ENCODE assay signal across 14 cellular contexts in the genomic region with DNA sequence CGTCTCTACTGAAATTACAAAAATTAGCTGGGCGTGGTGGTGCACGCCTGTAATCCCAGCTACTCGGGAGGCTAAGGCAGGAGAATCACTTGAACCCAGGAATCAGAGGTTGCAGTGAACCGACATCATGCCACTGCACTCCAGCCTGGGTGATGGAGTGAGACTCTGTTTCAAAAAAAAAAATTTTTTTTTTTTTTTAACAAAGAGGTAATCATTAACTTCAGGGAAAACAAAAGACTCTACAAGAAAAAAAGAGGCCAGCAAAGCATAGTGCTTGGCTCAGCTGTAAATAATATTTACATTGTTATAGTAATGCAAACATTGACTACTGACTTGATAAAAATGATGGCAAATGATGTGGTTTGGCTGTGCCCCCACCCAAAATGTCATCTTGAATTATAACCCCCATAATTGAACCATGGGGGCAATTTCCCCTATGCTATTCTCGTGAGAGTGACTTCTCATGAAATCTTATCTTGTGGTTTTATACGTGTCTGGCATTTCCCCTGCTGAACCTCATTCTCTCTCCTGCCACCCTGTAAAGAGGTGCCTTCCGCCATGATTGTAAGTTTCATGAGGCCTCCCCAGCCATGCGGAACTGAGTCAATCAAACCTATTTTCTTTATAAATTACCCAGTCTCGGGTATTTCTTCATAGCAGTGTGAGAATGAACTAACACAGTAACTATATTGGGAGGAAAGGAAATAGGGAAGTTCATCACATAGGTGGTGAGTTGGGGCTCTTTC. TPM values are rescaled to one million over a fixed set of nuclear protein-coding genes. Genes with fewer than 3 reads are reported as not detected.
DNase-seq lines count a peak whose midpoint lies in the region; ATAC-seq, FAIRE-seq and TF ChIP-seq lines count a peak whose summit lies in the region.
"Had no signal": no experiment of that assay in that cellular context is flagged by ENCODE, and none has a peak within 500 bp of the region (broad histone marks: within the 10 kb centered on the region; RNA-seq: fewer than 3 reads in every experiment).

No MANE protein-coding gene starts in this region.

- no peak for TF ChIP-seq EP300 in A549 (IDR thresholded peaks at IDR 0.05)

- no peak overlapping the region for H2AK5ac ChIP-seq in trophoblast cell (ENCODE audit: low read length)

- H3K9ac ChIP-seq in trophoblast cell (ENCODE audit: low read length), result no peak overlapping the region
- H3K9ac ChIP-seq in kidney (ENCODE audit: low read length in 2 of 2), result no peak overlapping the region

- H3K4me2 ChIP-seq in A549 (peak overlapping the region; percentile 54), trophoblast cell (ENCODE audit: low read length) (no peak overlapping the region)

- WGBS in A549 (ENCODE audit: missing lambda C conversion rate), result 48% methylated on average over 10 of the region's 10 CpGs
- no CpG with 5 or more reads among the region's 10 CpGs for WGBS in trophoblast cell (ENCODE audit: extremely low coverage, insufficient coverage, insufficient read length)

- no peak overlapping the region for H3K4ac ChIP-seq in trophoblast cell (ENCODE audit: low read depth, low read length)

- CTCF ChIA-PET in A549 (lab: Yijun Ruan, JAX), result interaction anchor here (1.4 kb wide), 1 partner anchor 425 kb away, joined by 4 read pairs; no protein-coding TSS in a partner anchor

- no peak overlapping the region for H2BK120ac ChIP-seq in trophoblast cell (ENCODE audit: insufficient read depth, low read length, poor library complexity)

- no peak for DNase-seq in A549 (ENCODE audit: low read depth in 1 of 2, low spot score in 1 of 2)
- peak in 1 of 2 experiments; percentile 40 for DNase-seq in HL-60 (ENCODE audit: low read depth in 1 of 2, low spot score in 1 of 2)
- DNase-seq in SIG-M5 treated with dmso at 0.1 percent for 504 hours (lab: John Stamatoyannopoulos, UW; ENCODE audit: unreplicated experiment), result peak; percentile 87
- no peak for DNase-seq in left colon
- no peak for DNase-seq in epidermal melanocyte (ENCODE audit: insufficient read length, low spot score)
- DNase-seq in trophoblast cell, result no peak
- no peak for DNase-seq in kidney
- DNase-seq: activated CD4-positive, alpha-beta T cell treated with anti-CD3 and anti-CD28 coated beads, Interleukin-2, amount 50 U/mL, for 4 hours; activated naive CD4-positive, alpha-beta T cell treated with anti-CD3 and anti-CD28 coated beads for 36 hours; MG63; uterus had no signal

- H4K91ac ChIP-seq in trophoblast cell (ENCODE audit: low read depth, low read length), result no peak overlapping the region

- no peak overlapping the region for H3K27ac ChIP-seq in A549
- peak overlapping the region; percentile 26 for H3K27ac ChIP-seq in HL-60 (replicated peaks)
- H3K27ac ChIP-seq in trophoblast cell (ENCODE audit: low read depth, low read length), result no peak overlapping the region
- H3K27ac ChIP-seq in kidney (ENCODE audit: low read depth in 2 of 2, low read length in 2 of 2), result no peak overlapping the region
- H3K27ac ChIP-seq: esophagus muscularis mucosa, uterus had no signal

- H4K8ac ChIP-seq in trophoblast cell (ENCODE audit: low read depth, low read length), result no peak overlapping the region

- no peak overlapping the region for H3K18ac ChIP-seq in trophoblast cell (ENCODE audit: low read length)

- no peaks in the 10 kb centered on the region for H3K79me2 ChIP-seq in trophoblast cell (ENCODE audit: control insufficient read depth, insufficient read depth, low read length, poor library complexity)

- H3K14ac ChIP-seq in trophoblast cell (ENCODE audit: low read length), result no peak overlapping the region

- no peak for TF ChIP-seq CTCF in A549 (IDR thresholded peaks at IDR 0.05)
- TF ChIP-seq CTCF in HL-60 (IDR thresholded peaks at IDR 0.05; ENCODE audit: insufficient read depth, low read length), result no peak
- TF ChIP-seq CTCF in kidney (IDR thresholded peaks at IDR 0.05; ENCODE audit: borderline replicate concordance, extremely low read depth, insufficient read depth), result no peak

- H2BK5ac ChIP-seq in trophoblast cell (ENCODE audit: low read depth, low read length, poor library complexity), result no peak overlapping the region

- H3K4me3 ChIP-seq in A549 (no peak overlapping the region), HL-60 (replicated peaks; ENCODE audit: insufficient read depth, low read length) (no peak overlapping the region), trophoblast cell (ENCODE audit: low read depth, low read length) (no peak overlapping the region), kidney (ENCODE audit: low read length in 2 of 2) (no peak overlapping the region)
- H3K4me3 ChIP-seq: esophagus muscularis mucosa, MG63, uterus had no signal

- no peaks in the 10 kb centered on the region for H3K79me1 ChIP-seq in trophoblast cell (ENCODE audit: low read length)

- no peak overlapping the region for H2BK12ac ChIP-seq in trophoblast cell (ENCODE audit: low read length)

- H3K27me3 ChIP-seq in HL-60 (ENCODE audit: insufficient read depth, poor library complexity, severe bottlenecking) (no peaks in the 10 kb centered on the region), trophoblast cell (ENCODE audit: insufficient read depth, low read length) (no peaks in the 10 kb centered on the region)
- H3K27me3 ChIP-seq: MG63, uterus had no signal

- intact Hi-C loops in left colon (cut with DNase I, micrococcal nuclease) (loop anchor here in 1 of 2 donors (10.0 kb wide), 1 partner anchor 427 kb away; no protein-coding TSS in a partner anchor), kidney (cut with DNase I) (loop anchor here (10.0 kb wide), 1 partner anchor 167 kb away; no protein-coding TSS in a partner anchor)

- TF ChIP-seq RAD21 in A549 (conservative IDR thresholded peaks at IDR 0.05 in 1 of 2, IDR thresholded peaks at IDR 0.05 in 1 of 2), result no peak

- H3K36me3 ChIP-seq in trophoblast cell (ENCODE audit: control insufficient read depth in 1 of 2, insufficient read depth in 2 of 2, low read length in 2 of 2), result no peaks in the 10 kb centered on the region
- H3K36me3 ChIP-seq in kidney (ENCODE audit: control insufficient read depth in 1 of 2, insufficient read depth in 2 of 2, low read length in 2 of 2), result no peaks in the 10 kb centered on the region
- H3K36me3 ChIP-seq: esophagus muscularis mucosa, MG63, uterus had no signal

- no peak overlapping the region for H3K23ac ChIP-seq in trophoblast cell (ENCODE audit: low read length)

- TF ChIP-seq POLR2A in A549 (IDR thresholded peaks at IDR 0.05; ENCODE audit: low read length), result no peak

- FAIRE-seq in A549 (lab: Jason Lieb, UNC) (no peak), kidney (lab: Jason Lieb, UNC) (no peak)
- FAIRE-seq: H54 had no signal

- ATAC-seq in A549, result 0 out of 6 replicates have a peak, but pooled peaks of 1 of the 2 experiments have one; percentile 5
- ATAC-seq in left colon, result peak; percentile 76
- ATAC-seq in GM19351 (IDR thresholded peaks at IDR 0.05; ENCODE audit: unreplicated experiment), result no peak

- H2AFZ ChIP-seq in trophoblast cell (ENCODE audit: insufficient read depth, low read length, poor library complexity), result no peak overlapping the region

- H4K12ac ChIP-seq in trophoblast cell (ENCODE audit: low read depth, low read length), result no peak overlapping the region

- H3K4me1 ChIP-seq in A549, result peaks cover 15% of the 10 kb centered on the region
- peaks cover 0 to 3% of the 10 kb centered on the region in 2 experiments for H3K4me1 ChIP-seq in trophoblast cell (ENCODE audit: control insufficient read depth in 1 of 2, insufficient read depth in 2 of 2, low read length in 2 of 2)
- H3K4me1 ChIP-seq in kidney (ENCODE audit: control insufficient read depth in 1 of 2, insufficient read depth in 1 of 2, low read depth in 1 of 2, low read length in 2 of 2), result peaks cover 7 to 12% of the 10 kb centered on the region in 2 donors
- H3K4me1 ChIP-seq: uterus had no signal

- peaks cover 16% of the 10 kb centered on the region; the same call in 2 of the 3 replicates for H3K9me3 ChIP-seq in A549
- no peaks in the 10 kb centered on the region for H3K9me3 ChIP-seq in trophoblast cell (ENCODE audit: insufficient read depth, low read depth, low read length)
- no peaks in the 10 kb centered on the region for H3K9me3 ChIP-seq in kidney (ENCODE audit: control insufficient read depth in 1 of 2, low read length in 2 of 2)
- H3K9me3 ChIP-seq: esophagus muscularis mucosa, MG63, uterus had no signal

- POLR2A ChIA-PET in A549 (lab: Yijun Ruan, JAX), result no interaction called here

TF ChIP-seq in A549, 52 proteins besides CTCF, POLR2A, EP300 and RAD21:
- TF ChIP-seq MAFK (IDR thresholded peaks at IDR 0.05; ENCODE audit: partially characterized antibody) (peak; percentile 16), HEYL (CRISPR knock-in tag; IDR thresholded peaks at IDR 0.05) (no peak)
TF ChIP-seq in A549: peak in this region for 1.

RNA-seq across cellular contexts. Expression of gene SSTR2, which starts 12.7 kb away (rescaled TPM):
- polyA plus RNA-seq in A549 (2011; rRNA removed), result 0.04 and 0.07 TPM in 2 replicates
- 0.03 TPM in 2 replicates for polyA plus RNA-seq in A549 (2012; cell fraction: cytosol; rRNA removed)
- polyA plus RNA-seq in A549 (2012; cell fraction: nucleus; rRNA removed), result 0.01 and 0.04 TPM in 2 replicates
- polyA plus RNA-seq in A549 (2017; fragmentation: RNase III; extraction: RNeasy Plus Mini Kit Qiagen cat#74134 plus additional on column Dnase treatment), result 0.04 to 0.13 TPM (median 0.04 TPM) in 3 replicates
- polyA minus RNA-seq in A549 (2011; rRNA and poly(A)+ RNA removed), result 0.10 and 0.17 TPM in 2 replicates
- under 1 TPM; 0.58 to 0.75 TPM for total RNA-seq in left colon
- 0.81 and 0.86 TPM in 2 replicates for polyA plus RNA-seq in trophoblast cell (2013)
- total RNA-seq in kidney, result 2.1 TPM
- polyA plus RNA-seq in kidney (ENCODE audit: insufficient read depth, low read depth, low replicate concordance), result 5.3 TPM
- total RNA-seq: activated naive CD4-positive, alpha-beta T cell treated with anti-CD3 and anti-CD28 coated beads for 36 hours had no signal

RNA-seq across cellular contexts. Expression of gene COG1, which starts 40.8 kb away (rescaled TPM):
- polyA plus RNA-seq in A549 (2011; rRNA removed) (26.0 and 30.6 TPM in 2 replicates), A549 (2017; fragmentation: RNase III; extraction: RNeasy Plus Mini Kit Qiagen cat#74134 plus additional on column Dnase treatment) (19.5 to 22.1 TPM (median 21.7 TPM) in 3 replicates), kidney (ENCODE audit: insufficient read depth, low read depth, low replicate concordance) (28.2 TPM)
- 21.0 and 22.6 TPM in 2 replicates for polyA plus RNA-seq in A549 (2012; cell fraction: cytosol; rRNA removed)
- polyA plus RNA-seq in A549 (2012; cell fraction: nucleus; rRNA removed), result 38.5 and 46.0 TPM in 2 replicates
- 49.8 and 51.7 TPM in 2 replicates for polyA minus RNA-seq in A549 (2011; rRNA and poly(A)+ RNA removed)
- total RNA-seq in left colon (10 to 100 TPM; 46.4 to 59.6 TPM), kidney (41.6 TPM)
- polyA plus RNA-seq in trophoblast cell (2013), result 26.2 and 27.2 TPM in 2 replicates

RNA-seq across cellular contexts. Expression of gene SLC39A11, which starts 59.6 kb away (rescaled TPM):
- 25.2 and 32.0 TPM in 2 replicates for polyA plus RNA-seq in A549 (2011; rRNA removed)
- polyA plus RNA-seq in A549 (2012; cell fraction: cytosol; rRNA removed), result 16.4 TPM in 2 replicates
- 13.5 and 18.7 TPM in 2 replicates for polyA plus RNA-seq in A549 (2012; cell fraction: nucleus; rRNA removed)
- polyA plus RNA-seq in A549 (2017; fragmentation: RNase III; extraction: RNeasy Plus Mini Kit Qiagen cat#74134 plus additional on column Dnase treatment), result 16.7 to 19.2 TPM (median 18.4 TPM) in 3 replicates
- polyA minus RNA-seq in A549 (2011; rRNA and poly(A)+ RNA removed), result 56.9 and 62.6 TPM in 2 replicates
- total RNA-seq in left colon, result 10 to 100 TPM; 67.4 to 89.8 TPM
- polyA plus RNA-seq in trophoblast cell (2013), result 19.4 and 20.0 TPM in 2 replicates
- total RNA-seq in kidney, result 37.2 TPM
- polyA plus RNA-seq in kidney (ENCODE audit: insufficient read depth, low read depth, low replicate concordance), result 19.7 TPM
